In the genomic region with DNA sequence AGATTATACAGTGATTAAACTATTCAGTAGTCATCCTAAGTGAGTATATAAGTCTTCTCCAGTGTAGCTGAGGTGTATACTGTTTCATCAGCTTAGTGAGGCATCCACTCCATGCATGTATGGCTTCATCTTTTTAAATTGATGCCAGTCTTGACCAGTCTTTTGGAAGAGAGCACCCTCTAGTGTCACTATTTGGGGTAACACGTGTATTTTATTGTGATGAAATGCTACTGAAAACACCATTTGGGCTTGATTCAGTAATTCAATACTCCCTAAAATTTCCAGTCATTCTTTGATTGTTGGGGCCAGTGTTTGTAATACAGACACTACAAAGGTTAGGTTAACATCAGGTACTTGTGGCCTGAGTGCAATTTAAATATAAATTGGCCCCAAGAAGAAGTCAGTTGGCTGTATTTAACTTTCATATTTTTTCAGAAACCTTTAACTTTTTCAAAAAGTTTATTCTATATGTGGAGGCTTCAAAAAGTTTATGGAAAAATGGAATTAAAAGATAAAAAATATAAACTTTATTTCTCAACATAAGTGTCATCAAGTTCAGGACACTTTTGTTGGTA, we compare ENCODE assay signal across 1 cellular context.
TF ChIP-seq lines count a peak whose summit lies in the region.

No MANE protein-coding gene starts in this region.

TF ChIP-seq in HepG2, 621 proteins besides CTCF, POLR2A, EP300 and RAD21 (continued from another document and continues in another):
- TF ChIP-seq HBP1 (CRISPR knock-in tag; IDR thresholded peaks at IDR 0.05; ENCODE audit: low read depth) (no peak), MTF1 (CRISPR knock-in tag; IDR thresholded peaks at IDR 0.05) (no peak), ZSCAN29 (CRISPR knock-in tag; conservative IDR thresholded peaks at IDR 0.05) (no peak), NCOR1 (IDR thresholded peaks at IDR 0.05; ENCODE audit: borderline replicate concordance, low read length) (no peak), PCBP2 (optimal IDR thresholded peaks at IDR 0.05; ENCODE audit: low read depth, low read length, poor library complexity, severe bottlenecking) (no peak), ZKSCAN8 (CRISPR knock-in tag; IDR thresholded peaks at IDR 0.05; ENCODE audit: borderline replicate concordance) (peak; percentile 73; the same call in 1 of the 2 replicates), ZNF841 (CRISPR knock-in tag; IDR thresholded peaks at IDR 0.05; ENCODE audit: borderline replicate concordance) (no peak), TBX3 (IDR thresholded peaks at IDR 0.05; ENCODE audit: borderline replicate concordance) (no peak), ZNF644 (CRISPR knock-in tag; IDR thresholded peaks at IDR 0.05; ENCODE audit: low read depth) (peak; percentile 54; the same call in 1 of the 2 replicates), RFXAP (CRISPR knock-in tag; IDR thresholded peaks at IDR 0.05; ENCODE audit: borderline replicate concordance) (no peak), KLF12 (CRISPR knock-in tag; IDR thresholded peaks at IDR 0.05; ENCODE audit: borderline replicate concordance) (0 out of 2 replicates have a peak, but pooled peaks have one; percentile 55), ZNF138 (CRISPR knock-in tag; IDR thresholded peaks at IDR 0.05; ENCODE audit: low read depth) (no peak), PRDM10 (CRISPR knock-in tag; IDR thresholded peaks at IDR 0.05; ENCODE audit: low read depth) (no peak), SIX1 (CRISPR knock-in tag; IDR thresholded peaks at IDR 0.05; ENCODE audit: borderline replicate concordance) (0 out of 2 replicates have a peak, but pooled peaks have one; percentile 36), ELF3 (CRISPR knock-in tag; IDR thresholded peaks at IDR 0.05) (peak; percentile 43; the same call in 1 of the 2 replicates), POGZ (CRISPR knock-in tag; IDR thresholded peaks at IDR 0.05) (no peak), FOXK1 (CRISPR knock-in tag; IDR thresholded peaks at IDR 0.05; ENCODE audit: borderline replicate concordance, low read depth) (peak; percentile 56; the same call in 1 of the 2 replicates), ZNF20 (CRISPR knock-in tag; IDR thresholded peaks at IDR 0.05) (no peak)
- TF ChIP-seq, protein P1, sequence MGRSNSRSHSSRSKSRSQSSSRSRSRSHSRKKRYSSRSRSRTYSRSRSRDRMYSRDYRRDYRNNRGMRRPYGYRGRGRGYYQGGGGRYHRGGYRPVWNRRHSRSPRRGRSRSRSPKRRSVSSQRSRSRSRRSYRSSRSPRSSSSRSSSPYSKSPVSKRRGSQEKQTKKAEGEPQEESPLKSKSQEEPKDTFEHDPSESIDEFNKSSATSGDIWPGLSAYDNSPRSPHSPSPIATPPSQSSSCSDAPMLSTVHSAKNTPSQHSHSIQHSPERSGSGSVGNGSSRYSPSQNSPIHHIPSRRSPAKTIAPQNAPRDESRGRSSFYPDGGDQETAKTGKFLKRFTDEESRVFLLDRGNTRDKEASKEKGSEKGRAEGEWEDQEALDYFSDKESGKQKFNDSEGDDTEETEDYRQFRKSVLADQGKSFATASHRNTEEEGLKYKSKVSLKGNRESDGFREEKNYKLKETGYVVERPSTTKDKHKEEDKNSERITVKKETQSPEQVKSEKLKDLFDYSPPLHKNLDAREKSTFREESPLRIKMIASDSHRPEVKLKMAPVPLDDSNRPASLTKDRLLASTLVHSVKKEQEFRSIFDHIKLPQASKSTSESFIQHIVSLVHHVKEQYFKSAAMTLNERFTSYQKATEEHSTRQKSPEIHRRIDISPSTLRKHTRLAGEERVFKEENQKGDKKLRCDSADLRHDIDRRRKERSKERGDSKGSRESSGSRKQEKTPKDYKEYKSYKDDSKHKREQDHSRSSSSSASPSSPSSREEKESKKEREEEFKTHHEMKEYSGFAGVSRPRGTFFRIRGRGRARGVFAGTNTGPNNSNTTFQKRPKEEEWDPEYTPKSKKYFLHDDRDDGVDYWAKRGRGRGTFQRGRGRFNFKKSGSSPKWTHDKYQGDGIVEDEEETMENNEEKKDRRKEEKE (IDR thresholded peaks at IDR 0.05): no peak
- TF ChIP-seq, protein P2, sequence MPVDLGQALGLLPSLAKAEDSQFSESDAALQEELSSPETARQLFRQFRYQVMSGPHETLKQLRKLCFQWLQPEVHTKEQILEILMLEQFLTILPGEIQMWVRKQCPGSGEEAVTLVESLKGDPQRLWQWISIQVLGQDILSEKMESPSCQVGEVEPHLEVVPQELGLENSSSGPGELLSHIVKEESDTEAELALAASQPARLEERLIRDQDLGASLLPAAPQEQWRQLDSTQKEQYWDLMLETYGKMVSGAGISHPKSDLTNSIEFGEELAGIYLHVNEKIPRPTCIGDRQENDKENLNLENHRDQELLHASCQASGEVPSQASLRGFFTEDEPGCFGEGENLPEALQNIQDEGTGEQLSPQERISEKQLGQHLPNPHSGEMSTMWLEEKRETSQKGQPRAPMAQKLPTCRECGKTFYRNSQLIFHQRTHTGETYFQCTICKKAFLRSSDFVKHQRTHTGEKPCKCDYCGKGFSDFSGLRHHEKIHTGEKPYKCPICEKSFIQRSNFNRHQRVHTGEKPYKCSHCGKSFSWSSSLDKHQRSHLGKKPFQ (CRISPR knock-in tag; IDR thresholded peaks at IDR 0.05; ENCODE audit: insufficient replicate concordance): no peak
- TF ChIP-seq, protein P3, sequence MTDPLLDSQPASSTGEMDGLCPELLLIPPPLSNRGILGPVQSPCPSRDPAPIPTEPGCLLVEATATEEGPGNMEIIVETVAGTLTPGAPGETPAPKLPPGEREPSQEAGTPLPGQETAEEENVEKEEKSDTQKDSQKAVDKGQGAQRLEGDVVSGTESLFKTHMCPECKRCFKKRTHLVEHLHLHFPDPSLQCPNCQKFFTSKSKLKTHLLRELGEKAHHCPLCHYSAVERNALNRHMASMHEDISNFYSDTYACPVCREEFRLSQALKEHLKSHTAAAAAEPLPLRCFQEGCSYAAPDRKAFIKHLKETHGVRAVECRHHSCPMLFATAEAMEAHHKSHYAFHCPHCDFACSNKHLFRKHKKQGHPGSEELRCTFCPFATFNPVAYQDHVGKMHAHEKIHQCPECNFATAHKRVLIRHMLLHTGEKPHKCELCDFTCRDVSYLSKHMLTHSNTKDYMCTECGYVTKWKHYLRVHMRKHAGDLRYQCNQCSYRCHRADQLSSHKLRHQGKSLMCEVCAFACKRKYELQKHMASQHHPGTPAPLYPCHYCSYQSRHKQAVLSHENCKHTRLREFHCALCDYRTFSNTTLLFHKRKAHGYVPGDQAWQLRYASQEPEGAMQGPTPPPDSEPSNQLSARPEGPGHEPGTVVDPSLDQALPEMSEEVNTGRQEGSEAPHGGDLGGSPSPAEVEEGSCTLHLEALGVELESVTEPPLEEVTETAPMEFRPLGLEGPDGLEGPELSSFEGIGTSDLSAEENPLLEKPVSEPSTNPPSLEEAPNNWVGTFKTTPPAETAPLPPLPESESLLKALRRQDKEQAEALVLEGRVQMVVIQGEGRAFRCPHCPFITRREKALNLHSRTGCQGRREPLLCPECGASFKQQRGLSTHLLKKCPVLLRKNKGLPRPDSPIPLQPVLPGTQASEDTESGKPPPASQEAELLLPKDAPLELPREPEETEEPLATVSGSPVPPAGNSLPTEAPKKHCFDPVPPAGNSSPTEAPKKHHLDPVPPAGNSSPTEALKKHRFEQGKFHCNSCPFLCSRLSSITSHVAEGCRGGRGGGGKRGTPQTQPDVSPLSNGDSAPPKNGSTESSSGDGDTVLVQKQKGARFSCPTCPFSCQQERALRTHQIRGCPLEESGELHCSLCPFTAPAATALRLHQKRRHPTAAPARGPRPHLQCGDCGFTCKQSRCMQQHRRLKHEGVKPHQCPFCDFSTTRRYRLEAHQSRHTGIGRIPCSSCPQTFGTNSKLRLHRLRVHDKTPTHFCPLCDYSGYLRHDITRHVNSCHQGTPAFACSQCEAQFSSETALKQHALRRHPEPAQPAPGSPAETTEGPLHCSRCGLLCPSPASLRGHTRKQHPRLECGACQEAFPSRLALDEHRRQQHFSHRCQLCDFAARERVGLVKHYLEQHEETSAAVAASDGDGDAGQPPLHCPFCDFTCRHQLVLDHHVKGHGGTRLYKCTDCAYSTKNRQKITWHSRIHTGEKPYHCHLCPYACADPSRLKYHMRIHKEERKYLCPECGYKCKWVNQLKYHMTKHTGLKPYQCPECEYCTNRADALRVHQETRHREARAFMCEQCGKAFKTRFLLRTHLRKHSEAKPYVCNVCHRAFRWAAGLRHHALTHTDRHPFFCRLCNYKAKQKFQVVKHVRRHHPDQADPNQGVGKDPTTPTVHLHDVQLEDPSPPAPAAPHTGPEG (CRISPR knock-in tag; IDR thresholded peaks at IDR 0.05): no peak
- TF ChIP-seq, protein P4, sequence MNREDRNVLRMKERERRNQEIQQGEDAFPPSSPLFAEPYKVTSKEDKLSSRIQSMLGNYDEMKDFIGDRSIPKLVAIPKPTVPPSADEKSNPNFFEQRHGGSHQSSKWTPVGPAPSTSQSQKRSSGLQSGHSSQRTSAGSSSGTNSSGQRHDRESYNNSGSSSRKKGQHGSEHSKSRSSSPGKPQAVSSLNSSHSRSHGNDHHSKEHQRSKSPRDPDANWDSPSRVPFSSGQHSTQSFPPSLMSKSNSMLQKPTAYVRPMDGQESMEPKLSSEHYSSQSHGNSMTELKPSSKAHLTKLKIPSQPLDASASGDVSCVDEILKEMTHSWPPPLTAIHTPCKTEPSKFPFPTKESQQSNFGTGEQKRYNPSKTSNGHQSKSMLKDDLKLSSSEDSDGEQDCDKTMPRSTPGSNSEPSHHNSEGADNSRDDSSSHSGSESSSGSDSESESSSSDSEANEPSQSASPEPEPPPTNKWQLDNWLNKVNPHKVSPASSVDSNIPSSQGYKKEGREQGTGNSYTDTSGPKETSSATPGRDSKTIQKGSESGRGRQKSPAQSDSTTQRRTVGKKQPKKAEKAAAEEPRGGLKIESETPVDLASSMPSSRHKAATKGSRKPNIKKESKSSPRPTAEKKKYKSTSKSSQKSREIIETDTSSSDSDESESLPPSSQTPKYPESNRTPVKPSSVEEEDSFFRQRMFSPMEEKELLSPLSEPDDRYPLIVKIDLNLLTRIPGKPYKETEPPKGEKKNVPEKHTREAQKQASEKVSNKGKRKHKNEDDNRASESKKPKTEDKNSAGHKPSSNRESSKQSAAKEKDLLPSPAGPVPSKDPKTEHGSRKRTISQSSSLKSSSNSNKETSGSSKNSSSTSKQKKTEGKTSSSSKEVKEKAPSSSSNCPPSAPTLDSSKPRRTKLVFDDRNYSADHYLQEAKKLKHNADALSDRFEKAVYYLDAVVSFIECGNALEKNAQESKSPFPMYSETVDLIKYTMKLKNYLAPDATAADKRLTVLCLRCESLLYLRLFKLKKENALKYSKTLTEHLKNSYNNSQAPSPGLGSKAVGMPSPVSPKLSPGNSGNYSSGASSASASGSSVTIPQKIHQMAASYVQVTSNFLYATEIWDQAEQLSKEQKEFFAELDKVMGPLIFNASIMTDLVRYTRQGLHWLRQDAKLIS (CRISPR knock-in tag; IDR thresholded peaks at IDR 0.05): no peak
- TF ChIP-seq, protein P5, sequence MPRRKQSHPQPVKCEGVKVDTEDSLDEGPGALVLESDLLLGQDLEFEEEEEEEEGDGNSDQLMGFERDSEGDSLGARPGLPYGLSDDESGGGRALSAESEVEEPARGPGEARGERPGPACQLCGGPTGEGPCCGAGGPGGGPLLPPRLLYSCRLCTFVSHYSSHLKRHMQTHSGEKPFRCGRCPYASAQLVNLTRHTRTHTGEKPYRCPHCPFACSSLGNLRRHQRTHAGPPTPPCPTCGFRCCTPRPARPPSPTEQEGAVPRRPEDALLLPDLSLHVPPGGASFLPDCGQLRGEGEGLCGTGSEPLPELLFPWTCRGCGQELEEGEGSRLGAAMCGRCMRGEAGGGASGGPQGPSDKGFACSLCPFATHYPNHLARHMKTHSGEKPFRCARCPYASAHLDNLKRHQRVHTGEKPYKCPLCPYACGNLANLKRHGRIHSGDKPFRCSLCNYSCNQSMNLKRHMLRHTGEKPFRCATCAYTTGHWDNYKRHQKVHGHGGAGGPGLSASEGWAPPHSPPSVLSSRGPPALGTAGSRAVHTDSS (CRISPR knock-in tag; conservative IDR thresholded peaks at IDR 0.05): no peak
- TF ChIP-seq, protein P6, sequence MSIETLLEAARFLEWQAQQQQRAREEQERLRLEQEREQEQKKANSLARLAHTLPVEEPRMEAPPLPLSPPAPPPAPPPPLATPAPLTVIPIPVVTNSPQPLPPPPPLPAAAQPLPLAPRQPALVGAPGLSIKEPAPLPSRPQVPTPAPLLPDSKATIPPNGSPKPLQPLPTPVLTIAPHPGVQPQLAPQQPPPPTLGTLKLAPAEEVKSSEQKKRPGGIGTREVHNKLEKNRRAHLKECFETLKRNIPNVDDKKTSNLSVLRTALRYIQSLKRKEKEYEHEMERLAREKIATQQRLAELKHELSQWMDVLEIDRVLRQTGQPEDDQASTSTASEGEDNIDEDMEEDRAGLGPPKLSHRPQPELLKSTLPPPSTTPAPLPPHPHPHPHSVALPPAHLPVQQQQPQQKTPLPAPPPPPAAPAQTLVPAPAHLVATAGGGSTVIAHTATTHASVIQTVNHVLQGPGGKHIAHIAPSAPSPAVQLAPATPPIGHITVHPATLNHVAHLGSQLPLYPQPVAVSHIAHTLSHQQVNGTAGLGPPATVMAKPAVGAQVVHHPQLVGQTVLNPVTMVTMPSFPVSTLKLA (IDR thresholded peaks at IDR 0.05): peak; percentile 31; the same call in 1 of the 2 replicates
